10 cellular contexts compared by ENCODE assay signal in genomic region chr9:101601904-101602765, GRCh38. TPM values are rescaled to one million over a fixed set of nuclear protein-coding genes. Genes with fewer than 3 reads are reported as not detected.
A peak's percentile ranks its signal among the peaks of the same experiment; 100 is the strongest.
DNase-seq lines count a peak whose midpoint lies in the region; ATAC-seq, FAIRE-seq and TF ChIP-seq lines count a peak whose summit lies in the region.
"Had no signal": no experiment of that assay in that cellular context is flagged by ENCODE, and none has a peak within 500 bp of the region (broad histone marks: within the 10 kb centered on the region; RNA-seq: fewer than 3 reads in every experiment).

No MANE protein-coding gene starts in this region.

- 9% methylated on average over 11 of the region's 11 CpGs for WGBS in A549 (ENCODE audit: missing lambda C conversion rate)

- H3K4me2 ChIP-seq in A549, result peak overlapping the region; percentile 43; the same call in 2 of the 3 replicates

- H3K36me3 ChIP-seq in GM06990 (ENCODE audit: control insufficient read depth, insufficient read depth, low read length) (no peaks in the 10 kb centered on the region), tibial artery (no peaks in the 10 kb centered on the region)

- H3K4me3 ChIP-seq in A549 (no peak overlapping the region), GM06990 (replicated peaks; ENCODE audit: low read depth, low read length) (no peak overlapping the region), tibial artery (no peak overlapping the region)

- POLR2A ChIA-PET in A549 (lab: Yijun Ruan, JAX), result interaction anchor here (0.5 kb wide), 1 partner anchor 238 kb away, joined by 3 read pairs; no protein-coding TSS in a partner anchor

- TF ChIP-seq CTCF in A549 (IDR thresholded peaks at IDR 0.05), result peak; percentile 78
- peak; percentile 70 for TF ChIP-seq CTCF in GM06990 (IDR thresholded peaks at IDR 0.05; ENCODE audit: insufficient read depth, low read length, poor library complexity, severe bottlenecking)
- TF ChIP-seq CTCF in tibial artery (IDR thresholded peaks at IDR 0.05), result peak; percentile 38 to 50

- no peak for TF ChIP-seq EP300 in A549 (IDR thresholded peaks at IDR 0.05)

- CTCF ChIA-PET in A549 (lab: Yijun Ruan, JAX), result interaction anchor here (0.6 to 1.9 kb wide), 17 partner anchors 9 to 167 kb away, joined by 3 to 10 read pairs (median 4); partner anchors contain the start of gene ALDOB

- no peaks in the 10 kb centered on the region for H3K9me3 ChIP-seq in A549
- no peaks in the 10 kb centered on the region for H3K9me3 ChIP-seq in tibial artery

- FAIRE-seq in A549 (lab: Jason Lieb, UNC) (peak; percentile 80), islet of Langerhans (lab: Jason Lieb, UNC) (peak; percentile 95)
- FAIRE-seq: endometrium had no signal

- H3K4me1 ChIP-seq in A549 (no peaks in the 10 kb centered on the region), tibial artery (peaks cover 0 to 5% (median 0%) of the 10 kb centered on the region in 4 donors)

- peak; percentile 47 to 53 for DNase-seq in A549 (ENCODE audit: low read depth in 1 of 2, low spot score in 1 of 2)
- no peak for DNase-seq in GM06990 (ENCODE audit: extremely low read depth, insufficient read length)
- peak; percentile 57 for DNase-seq in NCI-H460 (ENCODE audit: extremely low read depth, low read depth)
- peak; percentile 12 for DNase-seq in brain pericyte (ENCODE audit: low read depth, low spot score)
- no peak for DNase-seq in tibial artery

- H3K27ac ChIP-seq in A549 (no peak overlapping the region), tibial artery (no peak overlapping the region)

- ATAC-seq in A549, result peak; percentile 80 to 89; a peak in 5 of 6 replicates
- peak; percentile 59 for ATAC-seq in HG03066 (IDR thresholded peaks at IDR 0.05; ENCODE audit: low read depth, unreplicated experiment)
- ATAC-seq in GM18498 (IDR thresholded peaks at IDR 0.05; ENCODE audit: unreplicated experiment), result no peak

- TF ChIP-seq POLR2A in A549 (IDR thresholded peaks at IDR 0.05; ENCODE audit: low read length), result no peak

- H3K27me3 ChIP-seq in GM06990 (replicated peaks; ENCODE audit: control insufficient read depth, insufficient read depth, low read length) (no peaks in the 10 kb centered on the region), tibial artery (no peaks in the 10 kb centered on the region)

- TF ChIP-seq RAD21 in A549 (conservative IDR thresholded peaks at IDR 0.05 in 1 of 2, IDR thresholded peaks at IDR 0.05 in 1 of 2), result peak; percentile 75 to 79

- intact Hi-C loops in tibial artery (cut with DNase I; ENCODE audit: low total_unique reads), result no loop called here

TF ChIP-seq in A549, 52 proteins besides CTCF, POLR2A, EP300 and RAD21:
- peak; percentile 49 for TF ChIP-seq SMC3 (IDR thresholded peaks at IDR 0.05)
- no peak for TF ChIP-seq JUN (IDR thresholded peaks at IDR 0.05)

RNA-seq across cellular contexts. Expression of gene PPP3R2, which starts 7.4 kb away (rescaled TPM):
- not detected in 2 replicates for polyA plus RNA-seq in A549 (2011; rRNA removed)
- not detected in 2 replicates for polyA plus RNA-seq in A549 (2012; cell fraction: cytosol; rRNA removed)
- not detected in 2 replicates for polyA plus RNA-seq in A549 (2012; cell fraction: nucleus; rRNA removed)
- not detected in 3 replicates for polyA plus RNA-seq in A549 (2017; fragmentation: RNase III; extraction: RNeasy Plus Mini Kit Qiagen cat#74134 plus additional on column Dnase treatment)
- polyA minus RNA-seq in A549 (2011; rRNA and poly(A)+ RNA removed), result not detected in 2 replicates
- total RNA-seq in NCI-H460 (2014; rRNA removed; shearing (Covaris generic)), result not detected in 2 replicates
- polyA plus RNA-seq in NCI-H460 (2014; cell fraction: nucleus; rRNA removed), result not detected in 2 replicates
- polyA plus RNA-seq: urinary bladder had no signal

Comparison
In these comparisons a context has a peak if more than half of its experiments do, and no peak if none do; other contexts are left out.
1. DNase-seq: peak in A549 (2 of 2), NCI-H460 (single experiment) and brain pericyte (single experiment); none in GM06990 (single experiment) and tibial artery (0 of 2).
2. Peak in every context shown above with its lines, with median percentiles within 50 percentile points of each other: CTCF ChIP-seq.